ENCODE assay signal across 12 cellular contexts in genomic region chr17:66675273-66675990, GRCh38.
A peak's percentile ranks its signal among the peaks of the same experiment; 100 is the strongest.
DNase-seq lines count a peak whose midpoint lies in the region; ATAC-seq and TF ChIP-seq lines count a peak whose summit lies in the region.
"Had no signal": no experiment of that assay in that cellular context is flagged by ENCODE, and none has a peak within 500 bp of the region (broad histone marks: within the 10 kb centered on the region; RNA-seq: fewer than 3 reads in every experiment).

No MANE protein-coding gene starts in this region.

- no peak for TF ChIP-seq CTCF in epithelial cell of esophagus (IDR thresholded peaks at IDR 0.05; ENCODE audit: insufficient read depth, low read depth, low read length, missing control alignments)
- TF ChIP-seq CTCF in nephron progenitor cell (IDR thresholded peaks at IDR 0.05) = no peak
- no peak for TF ChIP-seq CTCF in upper lobe of right lung (IDR thresholded peaks at IDR 0.05)

- peak overlapping the region; percentile 84 for H3K27ac ChIP-seq in upper lobe of right lung

- peaks cover 17% of the 10 kb centered on the region for H3K4me1 ChIP-seq in upper lobe of right lung

- H3K36me3 ChIP-seq in upper lobe of right lung = no peaks in the 10 kb centered on the region

- peak overlapping the region; percentile 92 for H3K27ac Mint-ChIP-seq in nephron progenitor cell
- H3K27ac Mint-ChIP-seq: activated CD8-positive, alpha-beta T cell treated with anti-CD3 and anti-CD28 coated beads, Interleukin-2, amount 10 ng/mL, durations not matched to agents 7 days and 5 days had no signal

- no peaks in the 10 kb centered on the region for H3K9me3 ChIP-seq in upper lobe of right lung

- ATAC-seq in upper lobe of right lung (peak; percentile 13), GM19467 (IDR thresholded peaks at IDR 0.05; ENCODE audit: unreplicated experiment) (no peak)
- ATAC-seq: activated CD8-positive, alpha-beta T cell treated with anti-CD3 and anti-CD28 coated beads, Interleukin-2, amount 10 ng/mL, durations not matched to agents 7 days and 5 days had no signal

- DNase-seq in DMS 273 (lab: John Stamatoyannopoulos, UW; ENCODE audit: unreplicated experiment) (peak; percentile 8), DMS 273 treated with DMSO at 0.1 percent for 48 hours (lab: John Stamatoyannopoulos, UW) (no peak), epithelial cell of esophagus (ENCODE audit: low read depth) (peak; percentile 27), nephron progenitor cell (peak; percentile 11), upper lobe of right lung (no peak), mesenteric fat pad (ENCODE audit: low spot score) (no peak), T-helper 9 cell (no peak)
- DNase-seq: activated CD8-positive, alpha-beta T cell treated with anti-CD3 and anti-CD28 coated beads, Interleukin-2, amount 10 ng/mL, durations not matched to agents 7 days and 5 days; kidney glomerular epithelial cell; NCI-H1694 treated with DMSO at 0.1 percent for 48 hours had no signal

- H3K9me3 Mint-ChIP-seq in nephron progenitor cell = peaks cover 13% of the 10 kb centered on the region

- H3K36me3 Mint-ChIP-seq in nephron progenitor cell (ENCODE audit: low read depth) = peaks cover 5% of the 10 kb centered on the region

- H3K27me3 Mint-ChIP-seq in nephron progenitor cell (ENCODE audit: low read depth, poor library complexity) = no peaks in the 10 kb centered on the region

- H3K4me3 Mint-ChIP-seq in nephron progenitor cell = no peak overlapping the region
- H3K4me3 Mint-ChIP-seq: activated CD8-positive, alpha-beta T cell treated with anti-CD3 and anti-CD28 coated beads, Interleukin-2, amount 10 ng/mL, durations not matched to agents 7 days and 5 days; CD14-positive monocyte had no signal

- peaks cover 35% of the 10 kb centered on the region for H3K4me1 Mint-ChIP-seq in nephron progenitor cell
- H3K4me1 Mint-ChIP-seq: CD14-positive monocyte had no signal

- no peaks in the 10 kb centered on the region for H3K27me3 ChIP-seq in upper lobe of right lung

- intact Hi-C loops in upper lobe of right lung (cut with DNase I) = no loop called here

- H3K4me3 ChIP-seq in epithelial cell of esophagus (ENCODE audit: low read length) (peak overlapping the region; percentile 34), upper lobe of right lung (peak overlapping the region; percentile 33)

Comparison
In these comparisons a context has a peak if more than half of its experiments do, and no peak if none do; other contexts are left out.
1. DNase-seq: peak in DMS 273 (single experiment), epithelial cell of esophagus (single experiment) and nephron progenitor cell (single experiment); none in DMS 273 treated with DMSO at 0.1 percent for 48 hours (single experiment), upper lobe of right lung (single experiment), mesenteric fat pad (single experiment) and T-helper 9 cell (single experiment).